ENCODE assay signal across 1 cellular context in the genomic region with DNA sequence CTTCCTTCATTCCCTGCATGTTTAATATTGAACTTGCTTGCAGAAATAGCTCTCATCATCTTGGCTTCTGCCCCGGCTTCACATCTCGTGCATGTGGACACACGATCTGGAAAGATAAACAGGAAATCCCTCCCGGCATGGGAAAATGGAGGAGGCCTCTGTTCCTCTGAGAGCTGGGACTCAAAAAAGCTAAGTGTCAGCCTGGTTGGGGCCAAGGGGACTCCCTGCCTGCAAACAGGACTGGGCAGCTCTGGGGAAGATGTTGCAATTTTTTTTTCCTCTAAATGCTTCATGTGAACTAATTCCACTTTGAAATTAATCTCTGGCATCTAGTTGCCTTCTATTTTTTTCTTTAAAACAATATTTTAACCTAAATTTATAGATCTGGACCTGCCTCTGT.
TF ChIP-seq lines count a peak whose summit lies in the region.

No MANE protein-coding gene starts in this region.

TF ChIP-seq in K562, 482 proteins besides CTCF, POLR2A, EP300 and RAD21 (continued from another document):
- TF ChIP-seq, protein P1, sequence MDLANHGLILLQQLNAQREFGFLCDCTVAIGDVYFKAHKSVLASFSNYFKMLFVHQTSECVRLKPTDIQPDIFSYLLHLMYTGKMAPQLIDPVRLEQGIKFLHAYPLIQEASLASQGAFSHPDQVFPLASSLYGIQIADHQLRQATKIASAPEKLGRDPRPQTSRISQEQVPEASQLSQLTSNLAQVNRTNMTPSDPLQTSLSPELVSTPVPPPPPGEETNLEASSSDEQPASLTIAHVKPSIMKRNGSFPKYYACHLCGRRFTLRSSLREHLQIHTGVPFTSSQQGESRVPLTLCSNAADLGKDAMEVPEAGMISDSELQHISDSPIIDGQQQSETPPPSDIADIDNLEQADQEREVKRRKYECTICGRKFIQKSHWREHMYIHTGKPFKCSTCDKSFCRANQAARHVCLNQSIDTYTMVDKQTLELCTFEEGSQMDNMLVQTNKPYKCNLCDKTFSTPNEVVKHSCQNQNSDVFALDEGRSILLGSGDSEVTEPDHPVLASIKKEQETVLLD (IDR thresholded peaks at IDR 0.05): no peak
- TF ChIP-seq KHSRP (IDR thresholded peaks at IDR 0.05): no peak
- no peak for TF ChIP-seq RFX1 (IDR thresholded peaks at IDR 0.05)
- TF ChIP-seq RBM22 (IDR thresholded peaks at IDR 0.05; ENCODE audit: low read depth, low read length, poor library complexity, severe bottlenecking): no peak
- no peak for TF ChIP-seq GATAD2B (IDR thresholded peaks at IDR 0.05; ENCODE audit: borderline replicate concordance)
- no peak for TF ChIP-seq MYBL2 (IDR thresholded peaks at IDR 0.05; ENCODE audit: low read depth)
- TF ChIP-seq MYBL2 (CRISPR knock-in tag; IDR thresholded peaks at IDR 0.05; ENCODE audit: borderline replicate concordance): no peak
- no peak for TF ChIP-seq PTBP1 (IDR thresholded peaks at IDR 0.05; ENCODE audit: low read depth, low read length)
- TF ChIP-seq ZFPM2 (CRISPR knock-in tag; IDR thresholded peaks at IDR 0.05): no peak
- TF ChIP-seq NUFIP1 (IDR thresholded peaks at IDR 0.05; ENCODE audit: partially characterized antibody): no peak
